In genomic region chr4:104451573-104451972, GRCh38 we compare ENCODE assay signal across 7 cellular contexts. TPM values are rescaled to one million over a fixed set of nuclear protein-coding genes. Genes with fewer than 3 reads are reported as not detected.
DNase-seq lines count a peak whose midpoint lies in the region; ATAC-seq and TF ChIP-seq lines count a peak whose summit lies in the region.

No MANE protein-coding gene starts in this region.

- no peak overlapping the region for H3K27ac ChIP-seq in mammary epithelial cell (ENCODE audit: insufficient read depth, low read depth, low read length)

- WGBS in mammary epithelial cell (ENCODE audit: low coverage, missing lambda C conversion rate) = 25% methylated on average over 1 of the region's 1 CpG

- no peaks in the 10 kb centered on the region for H3K4me1 ChIP-seq in mammary epithelial cell (ENCODE audit: insufficient read depth, low read length)

- intact Hi-C loops in mammary epithelial cell (cut with micrococcal nuclease) = loop anchor here (2.0 to 5.0 kb wide), 3 partner anchors 387 to 454 kb away; no protein-coding TSS in a partner anchor
- intact Hi-C loops in activated T-helper 1 cell treated with anti-CD3 and anti-CD28 coated beads, Interleukin-12 subunit alpha, Interleukin-12 subunit beta, Interleukin-2, Interleukin-4 antibody, amounts not matched to agents 30 ng/mL and 10 ng/mL and 1 ng/mL, durations not matched to agents 14 hours and 24 hours and 36 hours (cut with micrococcal nuclease) = no loop called here

- H3K27me3 ChIP-seq in mammary epithelial cell (ENCODE audit: insufficient read depth, low read length) = no peaks in the 10 kb centered on the region

- BruUV-seq in mammary epithelial cell (replicated peaks; lab: Mats Ljungman, UMichigan) = no TSS peak

- no peak overlapping the region for H3K4me2 ChIP-seq in mammary epithelial cell (ENCODE audit: insufficient read depth, low read depth, low read length)

- peak; percentile 41 to 70 for TF ChIP-seq CTCF in mammary epithelial cell (conservative IDR thresholded peaks at IDR 0.05 in 1 of 2, IDR thresholded peaks at IDR 0.05 in 1 of 2; ENCODE audit: extremely low read depth in 1 of 2, insufficient read depth in 1 of 2, low read depth in 1 of 2, low read length in 2 of 2)

- H3K4me3 Mint-ChIP-seq in activated T-helper 1 cell treated with anti-CD3 and anti-CD28 coated beads, Interleukin-12 subunit alpha, Interleukin-12 subunit beta, Interleukin-2, Interleukin-4 antibody, amounts not matched to agents 30 ng/mL and 10 ng/mL and 1 ng/mL, durations not matched to agents 14 hours and 24 hours and 36 hours = no peak overlapping the region

- no peak overlapping the region for H3K27ac Mint-ChIP-seq in activated T-helper 1 cell treated with anti-CD3 and anti-CD28 coated beads, Interleukin-12 subunit alpha, Interleukin-12 subunit beta, Interleukin-2, Interleukin-4 antibody, amounts not matched to agents 30 ng/mL and 10 ng/mL and 1 ng/mL, durations not matched to agents 14 hours and 24 hours and 36 hours

- dilution Hi-C loops in mammary epithelial cell (cut with HindIII; ENCODE audit: low sequenced_read_pairs) = no loop called here

- H3K4me1 Mint-ChIP-seq in activated T-helper 1 cell treated with anti-CD3 and anti-CD28 coated beads, Interleukin-12 subunit alpha, Interleukin-12 subunit beta, Interleukin-2, Interleukin-4 antibody, amounts not matched to agents 30 ng/mL and 10 ng/mL and 1 ng/mL, durations not matched to agents 14 hours and 24 hours and 36 hours (ENCODE audit: low read depth) = no peaks in the 10 kb centered on the region

- H4K20me1 ChIP-seq in mammary epithelial cell (ENCODE audit: insufficient read depth, low read length) = no peaks in the 10 kb centered on the region

- no peaks in the 10 kb centered on the region for H3K36me3 ChIP-seq in mammary epithelial cell (ENCODE audit: insufficient read depth, low read length)

- H3K4me3 ChIP-seq in mammary epithelial cell (replicated peaks in 1 of 3; ENCODE audit: insufficient read depth in 1 of 3, low read depth in 2 of 3, low read length in 3 of 3) = no peak overlapping the region

- ATAC-seq in GM19372 (IDR thresholded peaks at IDR 0.05; ENCODE audit: low read depth, unreplicated experiment) = peak; percentile 56
- ATAC-seq in HG03460 (IDR thresholded peaks at IDR 0.05; ENCODE audit: unreplicated experiment) = peak; percentile 58

- no peaks in the 10 kb centered on the region for H3K9me3 ChIP-seq in mammary epithelial cell (replicated peaks; ENCODE audit: insufficient read depth, low read length)

- DNase-seq in mammary epithelial cell (peak; percentile 9), renal cortical epithelial cell (ENCODE audit: low read depth) (peak; percentile 39), HK-2 (ENCODE audit: unreplicated experiment) (no peak), HCEC 1CT (no peak)
- DNase-seq in activated T-helper 1 cell treated with anti-CD3 and anti-CD28 coated beads, Interleukin-12 subunit alpha, Interleukin-12 subunit beta, Interleukin-2, Interleukin-4 antibody, amounts not matched to agents 30 ng/mL and 10 ng/mL and 1 ng/mL, durations not matched to agents 14 hours and 24 hours and 36 hours (ENCODE audit: low spot score) = no peak

- H3K36me3 Mint-ChIP-seq in activated T-helper 1 cell treated with anti-CD3 and anti-CD28 coated beads, Interleukin-12 subunit alpha, Interleukin-12 subunit beta, Interleukin-2, Interleukin-4 antibody, amounts not matched to agents 30 ng/mL and 10 ng/mL and 1 ng/mL, durations not matched to agents 14 hours and 24 hours and 36 hours (ENCODE audit: low read depth) = no peaks in the 10 kb centered on the region

- H3K9me3 Mint-ChIP-seq in activated T-helper 1 cell treated with anti-CD3 and anti-CD28 coated beads, Interleukin-12 subunit alpha, Interleukin-12 subunit beta, Interleukin-2, Interleukin-4 antibody, amounts not matched to agents 30 ng/mL and 10 ng/mL and 1 ng/mL, durations not matched to agents 14 hours and 24 hours and 36 hours = no peaks in the 10 kb centered on the region

- CTCF ChIA-PET in mammary epithelial cell (lab: Charles Lee; ENCODE audit: low non-redundant PET) = no interaction called here

- H3K9ac ChIP-seq in mammary epithelial cell (ENCODE audit: insufficient read depth, low read length) = no peak overlapping the region

- no peaks in the 10 kb centered on the region for H3K79me2 ChIP-seq in mammary epithelial cell (ENCODE audit: insufficient read depth, low read length)

- in situ Hi-C loops in mammary epithelial cell (cut with MboI; ENCODE audit: low sequenced_read_pairs in 2 of 2) = no loop called here

- no peak overlapping the region for H2AFZ ChIP-seq in mammary epithelial cell (ENCODE audit: low read depth, low read length)

- H3K27me3 Mint-ChIP-seq in activated T-helper 1 cell treated with anti-CD3 and anti-CD28 coated beads, Interleukin-12 subunit alpha, Interleukin-12 subunit beta, Interleukin-2, Interleukin-4 antibody, amounts not matched to agents 30 ng/mL and 10 ng/mL and 1 ng/mL, durations not matched to agents 14 hours and 24 hours and 36 hours (ENCODE audit: insufficient read depth) = no peaks in the 10 kb centered on the region

RNA-seq across cellular contexts. Expression of gene CXXC4, which starts 43.1 kb away (rescaled TPM):
- total RNA-seq in mammary epithelial cell (under 1 TPM in 1 of 2 donors, not detected in 1; 0.17 TPM), renal cortical epithelial cell (0.05 TPM in 1 of 2 replicates, not detected in the other)
- not detected for polyA plus RNA-seq in mammary epithelial cell
- not detected for polyA minus RNA-seq in mammary epithelial cell
- not detected in 2 replicates for total RNA-seq in activated T-helper 1 cell treated with anti-CD3 and anti-CD28 coated beads, Interleukin-12 subunit alpha, Interleukin-12 subunit beta, Interleukin-2, Interleukin-4 antibody, amounts not matched to agents 30 ng/mL and 10 ng/mL and 1 ng/mL, durations not matched to agents 14 hours and 24 hours and 36 hours

Comparison
In these comparisons a context has a peak if more than half of its experiments do, and no peak if none do; other contexts are left out.
1. DNase-seq: peak in mammary epithelial cell (single experiment) and renal cortical epithelial cell (single experiment); none in HK-2 (single experiment), HCEC 1CT (single experiment) and activated T-helper 1 cell treated with anti-CD3 and anti-CD28 coated beads, Interleukin-12 subunit alpha, Interleukin-12 subunit beta, Interleukin-2, Interleukin-4 antibody, amounts not matched to agents 30 ng/mL and 10 ng/mL and 1 ng/mL, durations not matched to agents 14 hours and 24 hours and 36 hours (single experiment).